In the genomic region with DNA sequence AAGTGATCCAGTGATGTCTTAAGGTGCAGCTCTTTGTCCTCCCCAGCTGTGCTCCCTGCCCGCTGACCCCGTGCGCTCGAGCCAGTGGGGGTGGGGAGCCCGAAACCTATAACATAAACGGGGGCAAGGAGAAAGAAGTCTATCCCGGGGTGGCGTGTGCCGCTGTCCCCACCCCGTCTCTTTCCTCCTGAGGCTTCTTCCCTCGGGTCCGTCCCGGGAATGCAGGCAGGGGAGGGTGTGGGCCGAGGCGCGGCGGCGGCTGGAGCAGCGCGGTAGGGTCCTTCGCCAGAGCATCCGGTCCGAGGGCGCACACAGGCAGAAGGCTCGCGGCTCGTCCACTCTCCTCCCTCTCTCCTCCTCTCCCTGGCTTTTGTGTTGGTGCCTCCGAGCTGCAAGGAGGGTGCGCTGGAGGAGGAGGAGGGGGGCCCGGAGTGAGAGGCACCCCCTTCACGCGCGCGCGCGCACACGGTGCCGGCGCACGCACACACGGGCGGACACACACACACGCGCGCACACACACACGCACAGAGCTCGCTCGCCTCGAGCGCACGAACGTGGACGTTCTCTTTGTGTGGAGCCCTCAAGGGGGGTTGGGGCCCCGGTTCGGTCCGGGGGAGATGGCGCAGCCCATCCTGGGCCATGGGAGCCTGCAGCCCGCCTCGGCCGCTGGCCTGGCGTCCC, we compare ENCODE assay signal across 8 cellular contexts. TPM values are rescaled to one million over a fixed set of nuclear protein-coding genes. Genes with fewer than 3 reads are reported as not detected.
DNase-seq lines count a peak whose midpoint lies in the region; ATAC-seq and TF ChIP-seq lines count a peak whose summit lies in the region.

A gene (plus strand): TSS at position 517 of the 681 bp plus-strand sequence. CDS start 101 bp downstream, at position 618.

- 1% methylated on average over 49 to 61 of the region's 61 CpGs for WGBS in heart right ventricle, 2 donors

- DNase-seq in CD4-positive, CD25-positive, alpha-beta regulatory T cell, result peak; percentile 37 to 72 (median 54)
- DNase-seq in heart right ventricle, result peak; percentile 8 to 17
- no peak for DNase-seq in NOMO-1 treated with DMSO at 0.1 percent for 48 hours (lab: John Stamatoyannopoulos, UW; ENCODE audit: unreplicated experiment)

- peak within 1 kb of the TSS; percentile 91 to 95 (median 94) for H3K27ac Mint-ChIP-seq in CD4-positive, CD25-positive, alpha-beta regulatory T cell
- peak within 1 kb of the TSS; percentile 94 for H3K27ac Mint-ChIP-seq in activated naive CD4-positive, alpha-beta T cell treated with anti-CD3 and anti-CD28 coated beads, Interleukin-2, amount 50 U/mL, for 24 hours

- H3K4me1 ChIP-seq in CD4-positive, CD25-positive, alpha-beta regulatory T cell (ENCODE audit: control insufficient read depth, insufficient read depth, low read length, poor library complexity, severe bottlenecking), result peaks cover 37% of the 10 kb centered on the region
- H3K4me1 ChIP-seq in OCI-LY3 (ENCODE audit: low read length) (peaks cover 41% of the 10 kb centered on the region), heart right ventricle (peaks cover 0 to 43% (median 13%) of the 10 kb centered on the region in 9 donors), parathyroid adenoma (peaks cover 1% of the 10 kb centered on the region)

- peaks cover 6 to 47% (median 30%) of the 10 kb centered on the region in 4 donors for H3K4me1 Mint-ChIP-seq in CD4-positive, CD25-positive, alpha-beta regulatory T cell
- peaks cover 44% of the 10 kb centered on the region for H3K4me1 Mint-ChIP-seq in activated naive CD4-positive, alpha-beta T cell treated with anti-CD3 and anti-CD28 coated beads, Interleukin-2, amount 50 U/mL, for 24 hours

- peaks cover 62% of the 10 kb centered on the region for H3K79me2 ChIP-seq in OCI-LY3 (ENCODE audit: low read length)
- H3K79me2 ChIP-seq in parathyroid adenoma, result no peaks in the 10 kb centered on the region

- no peaks in the 10 kb centered on the region for H3K9me3 Mint-ChIP-seq in CD4-positive, CD25-positive, alpha-beta regulatory T cell
- H3K9me3 Mint-ChIP-seq in activated naive CD4-positive, alpha-beta T cell treated with anti-CD3 and anti-CD28 coated beads, Interleukin-2, amount 50 U/mL, for 24 hours, result no peaks in the 10 kb centered on the region

- ATAC-seq in CD4-positive, CD25-positive, alpha-beta regulatory T cell (ENCODE audit: low read depth in 2 of 2), result peak; percentile 64 to 68
- peak; percentile 5 for ATAC-seq in GM21576 (IDR thresholded peaks at IDR 0.05; ENCODE audit: unreplicated experiment)
- peak; percentile 19 to 60 (median 45) for ATAC-seq in heart right ventricle
- ATAC-seq in GM21825 (IDR thresholded peaks at IDR 0.05; ENCODE audit: unreplicated experiment), result no peak

- H3K36me3 ChIP-seq in CD4-positive, CD25-positive, alpha-beta regulatory T cell (ENCODE audit: control insufficient read depth, insufficient read depth, low read length), result no peaks in the 10 kb centered on the region
- peaks cover 16% of the 10 kb centered on the region for H3K36me3 ChIP-seq in OCI-LY3 (replicated peaks; ENCODE audit: low read depth, low read length)
- no peaks in the 10 kb centered on the region for H3K36me3 ChIP-seq in heart right ventricle
- no peaks in the 10 kb centered on the region for H3K36me3 ChIP-seq in parathyroid adenoma (ENCODE audit: control insufficient read depth, insufficient read depth, low read length)

- no peaks in the 10 kb centered on the region for H3K36me3 Mint-ChIP-seq in CD4-positive, CD25-positive, alpha-beta regulatory T cell
- no peaks in the 10 kb centered on the region for H3K36me3 Mint-ChIP-seq in activated naive CD4-positive, alpha-beta T cell treated with anti-CD3 and anti-CD28 coated beads, Interleukin-2, amount 50 U/mL, for 24 hours

- H3K4me3 Mint-ChIP-seq in CD4-positive, CD25-positive, alpha-beta regulatory T cell, result peak within 1 kb of the TSS; percentile 90 to 93 (median 93)
- H3K4me3 Mint-ChIP-seq in activated naive CD4-positive, alpha-beta T cell treated with anti-CD3 and anti-CD28 coated beads, Interleukin-2, amount 50 U/mL, for 24 hours, result peak within 1 kb of the TSS; percentile 93

- TF ChIP-seq CTCF in OCI-LY3 (IDR thresholded peaks at IDR 0.05; ENCODE audit: low read depth, low read length), result no peak
- TF ChIP-seq CTCF in heart right ventricle (IDR thresholded peaks at IDR 0.05), result no peak
- TF ChIP-seq CTCF in parathyroid adenoma (IDR thresholded peaks at IDR 0.05), result no peak

- peak within 1 kb of the TSS; percentile 60 for H3K27ac ChIP-seq in CD4-positive, CD25-positive, alpha-beta regulatory T cell (ENCODE audit: insufficient read depth, low read length, poor library complexity, severe bottlenecking)
- H3K27ac ChIP-seq in OCI-LY3 (ENCODE audit: low read length) (peak within 1 kb of the TSS; percentile 99), heart right ventricle (peak within 1 kb of the TSS in 4 of 10 donors; percentile 66 to 80 (median 74)), parathyroid adenoma (no peak within 1 kb of the TSS)

- no peaks in the 10 kb centered on the region for H3K27me3 Mint-ChIP-seq in CD4-positive, CD25-positive, alpha-beta regulatory T cell
- no peaks in the 10 kb centered on the region for H3K27me3 Mint-ChIP-seq in activated naive CD4-positive, alpha-beta T cell treated with anti-CD3 and anti-CD28 coated beads, Interleukin-2, amount 50 U/mL, for 24 hours

- H3K9me3 ChIP-seq in CD4-positive, CD25-positive, alpha-beta regulatory T cell (ENCODE audit: control insufficient read depth in 2 of 2, low read length in 2 of 2), result no peaks in the 10 kb centered on the region
- H3K9me3 ChIP-seq in OCI-LY3 (ENCODE audit: insufficient read depth, low read length), result no peaks in the 10 kb centered on the region
- H3K9me3 ChIP-seq in heart right ventricle, result no peaks in the 10 kb centered on the region
- no peaks in the 10 kb centered on the region for H3K9me3 ChIP-seq in parathyroid adenoma (ENCODE audit: control insufficient read depth, low read length)

- no peak within 1 kb of the TSS; the same call in 1 of the 2 replicates for H2AFZ ChIP-seq in OCI-LY3 (ENCODE audit: low read depth, low read length)
- peak within 1 kb of the TSS; percentile 80 for H2AFZ ChIP-seq in parathyroid adenoma

- H3K9ac ChIP-seq in OCI-LY3 (ENCODE audit: low read length) (peak within 1 kb of the TSS; percentile 99), parathyroid adenoma (no peak within 1 kb of the TSS)

- H3K27me3 ChIP-seq in CD4-positive, CD25-positive, alpha-beta regulatory T cell (ENCODE audit: control insufficient read depth, insufficient read depth, low read length), result no peaks in the 10 kb centered on the region
- no peaks in the 10 kb centered on the region for H3K27me3 ChIP-seq in OCI-LY3 (ENCODE audit: low read depth, low read length)
- H3K27me3 ChIP-seq in heart right ventricle, result no peaks in the 10 kb centered on the region
- H3K27me3 ChIP-seq in parathyroid adenoma (ENCODE audit: control insufficient read depth, insufficient read depth, low read length), result no peaks in the 10 kb centered on the region

- H3K4me3 ChIP-seq in CD4-positive, CD25-positive, alpha-beta regulatory T cell (ENCODE audit: low read depth, low read length), result peak within 1 kb of the TSS; percentile 91
- H3K4me3 ChIP-seq in OCI-LY3 (ENCODE audit: low read length) (peak within 1 kb of the TSS; percentile 95), heart right ventricle (peak within 1 kb of the TSS; percentile 14 to 62 (median 54)), parathyroid adenoma (ENCODE audit: low read depth, low read length) (peak within 1 kb of the TSS; percentile 49)

- H4K20me1 ChIP-seq in OCI-LY3 (ENCODE audit: insufficient read depth, low read length), result no peaks in the 10 kb centered on the region

- intact Hi-C loops in heart right ventricle (cut with DNase I), result loop anchor here in 3 of 10 donors (5.0 to 10.0 kb wide), 2 partner anchors 47 to 49 kb away; no protein-coding TSS in a partner anchor

- H3K4me2 ChIP-seq in OCI-LY3 (ENCODE audit: low read length), result peak within 1 kb of the TSS; percentile 99
- peak within 1 kb of the TSS; percentile 67 for H3K4me2 ChIP-seq in parathyroid adenoma (ENCODE audit: low read length)

RNA-seq across cellular contexts. Expression of the gene that starts here (rescaled TPM):
- 7.9 TPM for total RNA-seq in CD4-positive, CD25-positive, alpha-beta regulatory T cell
- polyA plus RNA-seq in CD4-positive, CD25-positive, alpha-beta regulatory T cell, result 10 to 100 TPM; 29.0 to 33.1 (median 31.5) TPM
- 1 to 10 TPM in 8 of 10 donors, under 1 TPM in 2; 0.32 to 4.6 (median 1.6) TPM for total RNA-seq in heart right ventricle
- 1 to 10 TPM in 1 of 2 donors, under 1 TPM in 1; 0.22 to 3.6 TPM for polyA plus RNA-seq in heart right ventricle

Comparison
In these comparisons a context has a peak if more than half of its experiments do, and no peak if none do; other contexts are left out.
1. RNA of the gene that starts here (polyA plus RNA-seq): 29.0 to 33.1 TPM in CD4-positive, CD25-positive, alpha-beta regulatory T cell; 0.22 to 3.6 TPM in heart right ventricle; every median in the first group is over 4 times any median in the second.
2. Peak in every context shown above with its lines, with median percentiles within 50 percentile points of each other: H3K4me3 ChIP-seq.